In the genomic region with DNA sequence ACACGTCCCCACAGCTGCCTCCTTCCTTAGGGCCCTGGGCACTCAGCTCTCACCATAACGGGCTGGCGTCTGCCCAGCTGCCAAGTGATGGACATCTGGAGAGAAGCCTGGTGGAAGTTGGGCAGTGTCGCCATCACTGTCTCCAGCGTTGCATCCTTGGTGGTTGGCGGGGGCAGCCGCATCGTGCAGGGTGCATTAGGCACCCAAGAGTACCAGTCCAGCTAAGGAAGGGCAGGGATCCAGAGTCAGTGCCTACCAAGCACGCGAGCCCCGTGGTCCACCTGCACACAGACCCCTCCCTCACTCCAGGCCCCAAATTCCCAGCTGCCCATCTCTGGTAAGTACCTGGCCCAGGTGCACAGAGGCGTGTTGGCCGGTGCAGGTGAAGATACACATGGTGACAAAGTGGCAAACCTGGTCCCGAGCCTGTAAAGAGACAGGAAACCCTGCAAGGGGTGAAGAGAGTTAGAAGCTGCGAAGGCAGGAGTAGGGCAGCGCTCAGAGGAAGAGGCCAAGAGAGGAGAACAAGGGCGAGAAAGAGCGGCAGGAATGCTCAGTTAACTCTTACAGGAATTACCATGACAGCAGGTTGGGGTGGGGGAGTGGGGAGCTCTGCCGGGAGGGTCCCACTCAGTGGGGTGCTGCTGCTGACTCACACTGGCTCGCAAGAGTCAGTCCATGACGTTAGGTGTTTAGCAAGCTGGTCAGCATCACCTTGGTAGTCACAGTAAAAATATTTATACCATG, we compare ENCODE assay signal across 1 cellular context.
TF ChIP-seq lines count a peak whose summit lies in the region.

No MANE protein-coding gene starts in this region.

TF ChIP-seq in GM23338, 12 proteins besides CTCF, POLR2A, EP300 and RAD21:
- TF ChIP-seq JUNB (IDR thresholded peaks at IDR 0.05; ENCODE audit: unreplicated experiment) (no peak), EZH2phosphoT487 (IDR thresholded peaks at IDR 0.05; ENCODE audit: unreplicated experiment) (no peak), STAT1 (IDR thresholded peaks at IDR 0.05; ENCODE audit: unreplicated experiment) (no peak), ZNF114 (CRISPR knock-in tag; IDR thresholded peaks at IDR 0.05) (no peak), NANOG (IDR thresholded peaks at IDR 0.05; ENCODE audit: borderline replicate concordance) (no peak), POLR2AphosphoS5 (IDR thresholded peaks at IDR 0.05; ENCODE audit: low read depth) (no peak), EZH2 (IDR thresholded peaks at IDR 0.05; ENCODE audit: low read depth, unreplicated experiment) (no peak), ZNF331 (CRISPR knock-in tag; IDR thresholded peaks at IDR 0.05; ENCODE audit: low read depth) (no peak), CREB1 (CRISPR knock-in tag; IDR thresholded peaks at IDR 0.05; ENCODE audit: low read depth) (no peak)
- TF ChIP-seq, protein P1, sequence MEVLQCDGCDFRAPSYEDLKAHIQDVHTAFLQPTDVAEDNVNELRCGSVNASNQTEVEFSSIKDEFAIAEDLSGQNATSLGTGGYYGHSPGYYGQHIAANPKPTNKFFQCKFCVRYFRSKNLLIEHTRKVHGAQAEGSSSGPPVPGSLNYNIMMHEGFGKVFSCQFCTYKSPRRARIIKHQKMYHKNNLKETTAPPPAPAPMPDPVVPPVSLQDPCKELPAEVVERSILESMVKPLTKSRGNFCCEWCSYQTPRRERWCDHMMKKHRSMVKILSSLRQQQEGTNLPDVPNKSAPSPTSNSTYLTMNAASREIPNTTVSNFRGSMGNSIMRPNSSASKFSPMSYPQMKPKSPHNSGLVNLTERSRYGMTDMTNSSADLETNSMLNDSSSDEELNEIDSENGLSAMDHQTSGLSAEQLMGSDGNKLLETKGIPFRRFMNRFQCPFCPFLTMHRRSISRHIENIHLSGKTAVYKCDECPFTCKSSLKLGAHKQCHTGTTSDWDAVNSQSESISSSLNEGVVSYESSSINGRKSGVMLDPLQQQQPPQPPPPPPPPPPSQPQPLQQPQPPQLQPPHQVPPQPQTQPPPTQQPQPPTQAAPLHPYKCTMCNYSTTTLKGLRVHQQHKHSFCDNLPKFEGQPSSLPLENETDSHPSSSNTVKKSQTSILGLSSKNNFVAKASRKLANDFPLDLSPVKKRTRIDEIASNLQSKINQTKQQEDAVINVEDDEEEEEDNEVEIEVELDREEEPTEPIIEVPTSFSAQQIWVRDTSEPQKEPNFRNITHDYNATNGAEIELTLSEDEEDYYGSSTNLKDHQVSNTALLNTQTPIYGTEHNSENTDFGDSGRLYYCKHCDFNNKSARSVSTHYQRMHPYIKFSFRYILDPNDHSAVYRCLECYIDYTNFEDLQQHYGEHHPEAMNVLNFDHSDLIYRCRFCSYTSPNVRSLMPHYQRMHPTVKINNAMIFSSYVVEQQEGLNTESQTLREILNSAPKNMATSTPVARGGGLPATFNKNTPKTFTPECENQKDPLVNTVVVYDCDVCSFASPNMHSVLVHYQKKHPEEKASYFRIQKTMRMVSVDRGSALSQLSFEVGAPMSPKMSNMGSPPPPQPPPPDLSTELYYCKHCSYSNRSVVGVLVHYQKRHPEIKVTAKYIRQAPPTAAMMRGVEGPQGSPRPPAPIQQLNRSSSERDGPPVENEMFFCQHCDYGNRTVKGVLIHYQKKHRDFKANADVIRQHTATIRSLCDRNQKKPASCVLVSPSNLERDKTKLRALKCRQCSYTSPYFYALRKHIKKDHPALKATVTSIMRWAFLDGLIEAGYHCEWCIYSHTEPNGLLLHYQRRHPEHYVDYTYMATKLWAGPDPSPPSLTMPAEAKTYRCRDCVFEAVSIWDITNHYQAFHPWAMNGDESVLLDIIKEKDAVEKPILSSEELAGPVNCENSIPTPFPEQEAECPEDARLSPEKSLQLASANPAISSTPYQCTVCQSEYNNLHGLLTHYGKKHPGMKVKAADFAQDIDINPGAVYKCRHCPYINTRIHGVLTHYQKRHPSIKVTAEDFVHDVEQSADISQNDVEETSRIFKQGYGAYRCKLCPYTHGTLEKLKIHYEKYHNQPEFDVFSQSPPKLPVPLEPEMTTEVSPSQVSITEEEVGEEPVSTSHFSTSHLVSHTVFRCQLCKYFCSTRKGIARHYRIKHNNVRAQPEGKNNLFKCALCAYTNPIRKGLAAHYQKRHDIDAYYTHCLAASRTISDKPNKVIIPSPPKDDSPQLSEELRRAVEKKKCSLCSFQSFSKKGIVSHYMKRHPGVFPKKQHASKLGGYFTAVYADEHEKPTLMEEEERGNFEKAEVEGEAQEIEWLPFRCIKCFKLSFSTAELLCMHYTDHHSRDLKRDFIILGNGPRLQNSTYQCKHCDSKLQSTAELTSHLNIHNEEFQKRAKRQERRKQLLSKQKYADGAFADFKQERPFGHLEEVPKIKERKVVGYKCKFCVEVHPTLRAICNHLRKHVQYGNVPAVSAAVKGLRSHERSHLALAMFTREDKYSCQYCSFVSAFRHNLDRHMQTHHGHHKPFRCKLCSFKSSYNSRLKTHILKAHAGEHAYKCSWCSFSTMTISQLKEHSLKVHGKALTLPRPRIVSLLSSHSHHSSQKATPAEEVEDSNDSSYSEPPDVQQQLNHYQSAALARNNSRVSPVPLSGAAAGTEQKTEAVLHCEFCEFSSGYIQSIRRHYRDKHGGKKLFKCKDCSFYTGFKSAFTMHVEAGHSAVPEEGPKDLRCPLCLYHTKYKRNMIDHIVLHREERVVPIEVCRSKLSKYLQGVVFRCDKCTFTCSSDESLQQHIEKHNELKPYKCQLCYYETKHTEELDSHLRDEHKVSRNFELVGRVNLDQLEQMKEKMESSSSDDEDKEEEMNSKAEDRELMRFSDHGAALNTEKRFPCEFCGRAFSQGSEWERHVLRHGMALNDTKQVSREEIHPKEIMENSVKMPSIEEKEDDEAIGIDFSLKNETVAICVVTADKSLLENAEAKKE (CRISPR knock-in tag; IDR thresholded peaks at IDR 0.05) = no peak
- TF ChIP-seq, protein P2, sequence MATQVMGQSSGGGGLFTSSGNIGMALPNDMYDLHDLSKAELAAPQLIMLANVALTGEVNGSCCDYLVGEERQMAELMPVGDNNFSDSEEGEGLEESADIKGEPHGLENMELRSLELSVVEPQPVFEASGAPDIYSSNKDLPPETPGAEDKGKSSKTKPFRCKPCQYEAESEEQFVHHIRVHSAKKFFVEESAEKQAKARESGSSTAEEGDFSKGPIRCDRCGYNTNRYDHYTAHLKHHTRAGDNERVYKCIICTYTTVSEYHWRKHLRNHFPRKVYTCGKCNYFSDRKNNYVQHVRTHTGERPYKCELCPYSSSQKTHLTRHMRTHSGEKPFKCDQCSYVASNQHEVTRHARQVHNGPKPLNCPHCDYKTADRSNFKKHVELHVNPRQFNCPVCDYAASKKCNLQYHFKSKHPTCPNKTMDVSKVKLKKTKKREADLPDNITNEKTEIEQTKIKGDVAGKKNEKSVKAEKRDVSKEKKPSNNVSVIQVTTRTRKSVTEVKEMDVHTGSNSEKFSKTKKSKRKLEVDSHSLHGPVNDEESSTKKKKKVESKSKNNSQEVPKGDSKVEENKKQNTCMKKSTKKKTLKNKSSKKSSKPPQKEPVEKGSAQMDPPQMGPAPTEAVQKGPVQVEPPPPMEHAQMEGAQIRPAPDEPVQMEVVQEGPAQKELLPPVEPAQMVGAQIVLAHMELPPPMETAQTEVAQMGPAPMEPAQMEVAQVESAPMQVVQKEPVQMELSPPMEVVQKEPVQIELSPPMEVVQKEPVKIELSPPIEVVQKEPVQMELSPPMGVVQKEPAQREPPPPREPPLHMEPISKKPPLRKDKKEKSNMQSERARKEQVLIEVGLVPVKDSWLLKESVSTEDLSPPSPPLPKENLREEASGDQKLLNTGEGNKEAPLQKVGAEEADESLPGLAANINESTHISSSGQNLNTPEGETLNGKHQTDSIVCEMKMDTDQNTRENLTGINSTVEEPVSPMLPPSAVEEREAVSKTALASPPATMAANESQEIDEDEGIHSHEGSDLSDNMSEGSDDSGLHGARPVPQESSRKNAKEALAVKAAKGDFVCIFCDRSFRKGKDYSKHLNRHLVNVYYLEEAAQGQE (IDR thresholded peaks at IDR 0.05; ENCODE audit: unreplicated experiment) = no peak
- TF ChIP-seq, protein P3, sequence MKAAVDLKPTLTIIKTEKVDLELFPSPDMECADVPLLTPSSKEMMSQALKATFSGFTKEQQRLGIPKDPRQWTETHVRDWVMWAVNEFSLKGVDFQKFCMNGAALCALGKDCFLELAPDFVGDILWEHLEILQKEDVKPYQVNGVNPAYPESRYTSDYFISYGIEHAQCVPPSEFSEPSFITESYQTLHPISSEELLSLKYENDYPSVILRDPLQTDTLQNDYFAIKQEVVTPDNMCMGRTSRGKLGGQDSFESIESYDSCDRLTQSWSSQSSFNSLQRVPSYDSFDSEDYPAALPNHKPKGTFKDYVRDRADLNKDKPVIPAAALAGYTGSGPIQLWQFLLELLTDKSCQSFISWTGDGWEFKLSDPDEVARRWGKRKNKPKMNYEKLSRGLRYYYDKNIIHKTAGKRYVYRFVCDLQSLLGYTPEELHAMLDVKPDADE (IDR thresholded peaks at IDR 0.05) = no peak
